Comparison of ENCODE assay signal across 31 cellular contexts in genomic region chrX:141732031-141732430, GRCh38. TPM values are rescaled to one million over a fixed set of nuclear protein-coding genes. Genes with fewer than 3 reads are reported as not detected.
"Had no signal": no experiment of that assay in that cellular context is flagged by ENCODE, and none has a peak within 500 bp of the region (broad histone marks: within the 10 kb centered on the region; RNA-seq: fewer than 3 reads in every experiment).

No MANE protein-coding gene starts in this region.

- ATAC-seq: activated CD4-positive, alpha-beta T cell treated with anti-CD3 and anti-CD28 coated beads for 36 hours; effector memory CD8-positive, alpha-beta T cell; left lung; naive thymus-derived CD4-positive, alpha-beta T cell; sciatic nerve; stimulated activated memory B cell treated with anti-CD40 and anti-IgM and Interleukin-4, amounts not matched to agents 10 μg/mL and 1 μg/mL and 100 μg/mL, for 72 hours; T-helper 17 cell had no signal

- H3K4me3 ChIP-seq: esophagus muscularis mucosa, left lung, lung, smooth muscle cell, stomach, uterus had no signal

- H3K9me3 ChIP-seq: esophagus muscularis mucosa, left lung, stomach, uterus had no signal

- H3K4me1 ChIP-seq: esophagus muscularis mucosa, left lung, stomach, uterus had no signal

- H3K27me3 ChIP-seq: esophagus muscularis mucosa, left lung, stomach, uterus had no signal

- H3K4me2 ChIP-seq: smooth muscle cell had no signal

- DNase-seq: activated B cell treated with CpG ODN at 0.5 μM for 24 hours; activated CD4-positive, alpha-beta T cell treated with anti-CD3 and anti-CD28 coated beads for 36 hours; activated CD4-positive, alpha-beta T cell treated with anti-CD3 and anti-CD28 coated beads, Interleukin-2, amount 50 U/mL, for 4 hours; activated naive CD4-positive, alpha-beta T cell treated with Interleukin-2 at 50 U/mL for 16 hours; activated naive CD8-positive, alpha-beta T cell treated with anti-CD3 and anti-CD28 coated beads for 36 hours; activated T-cell treated with anti-CD3 and anti-CD28 coated beads, Interleukin-2, amount 50 U/mL, for 48 hours; amygdala; caudate nucleus; effector memory CD8-positive, alpha-beta T cell; foreskin melanocyte; left lung; naive thymus-derived CD4-positive, alpha-beta T cell; stimulated activated CD4-positive, alpha-beta T cell treated with anti-CD3 and anti-CD28 coated beads, Interleukin-15, amount 100 ng/mL, for 24 hours; stomach; T-helper 17 cell; trophoblast cell; uterus had no signal

- H3K36me3 ChIP-seq: esophagus muscularis mucosa, left lung, stomach, uterus had no signal

- H3K27ac ChIP-seq: esophagus muscularis mucosa, left lung, stomach, uterus had no signal

RNA-seq across cellular contexts. Expression of gene SPANXD, which starts 33.5 kb away (rescaled TPM):
- total RNA-seq: activated B cell treated with CpG ODN at 0.5 μM for 24 hours; activated CD4-positive, alpha-beta T cell treated with anti-CD3 and anti-CD28 coated beads for 36 hours; activated naive CD8-positive, alpha-beta T cell treated with anti-CD3 and anti-CD28 coated beads for 36 hours; dermis microvascular lymphatic vessel endothelial cell; endothelial cell of umbilical vein; esophagus muscularis mucosa; kidney epithelial cell; left lung; lung; mesenteric fat pad; naive thymus-derived CD4-positive, alpha-beta T cell; neural crest cell; omental fat pad; posterior vena cava; renal cortical epithelial cell; sciatic nerve; smooth muscle cell; stomach; T-helper 17 cell; temporal lobe; uterus had no signal
- polyA plus RNA-seq: endothelial cell of umbilical vein; lung; naive thymus-derived CD4-positive, alpha-beta T cell; smooth muscle cell; stomach had no signal
